20 cellular contexts compared by ENCODE assay signal in genomic region chr2:180572346-180572745, GRCh38.
DNase-seq lines count a peak whose midpoint lies in the region; ATAC-seq, FAIRE-seq and TF ChIP-seq lines count a peak whose summit lies in the region.
"Had no signal": no experiment of that assay in that cellular context is flagged by ENCODE, and none has a peak within 500 bp of the region (broad histone marks: within the 10 kb centered on the region; RNA-seq: fewer than 3 reads in every experiment).

No MANE protein-coding gene starts in this region.

- no peaks in the 10 kb centered on the region for H3K9me3 Mint-ChIP-seq in HFFc6
- H3K9me3 Mint-ChIP-seq in activated CD4-positive, alpha-beta memory T cell treated with anti-CD3 and anti-CD28 coated beads, Interleukin-2, amount 10 ng/mL, durations not matched to agents 7 days and 5 days = no peaks in the 10 kb centered on the region
- H3K9me3 Mint-ChIP-seq: CD8-positive, alpha-beta T cell had no signal

- H3K27ac Mint-ChIP-seq in HFFc6 = no peak overlapping the region
- H3K27ac Mint-ChIP-seq in activated CD4-positive, alpha-beta memory T cell treated with anti-CD3 and anti-CD28 coated beads, Interleukin-2, amount 10 ng/mL, durations not matched to agents 7 days and 5 days = no peak overlapping the region
- H3K27ac Mint-ChIP-seq: CD8-positive, alpha-beta T cell had no signal

- no peak for FAIRE-seq in bronchial epithelial cell (lab: Jason Lieb, UNC)
- FAIRE-seq: GM12878, GM18507, HepG2 had no signal

- TF ChIP-seq CTCF in AG10803 (conservative IDR thresholded peaks at IDR 0.05; ENCODE audit: low read length) (no peak), HFFc6 (IDR thresholded peaks at IDR 0.05) (no peak), bronchial epithelial cell (IDR thresholded peaks at IDR 0.05; ENCODE audit: insufficient read depth, low read length, severe bottlenecking) (no peak), foreskin fibroblast (IDR thresholded peaks at IDR 0.05; ENCODE audit: low read depth, low read length) (no peak)

- H3K36me3 ChIP-seq in bronchial epithelial cell (ENCODE audit: control insufficient read depth, insufficient read depth, low read length) = no peaks in the 10 kb centered on the region
- H3K36me3 ChIP-seq: BLaER1, SJSA1 had no signal

- H3K36me3 Mint-ChIP-seq in HFFc6 (ENCODE audit: low read depth) = no peaks in the 10 kb centered on the region
- H3K36me3 Mint-ChIP-seq in activated CD4-positive, alpha-beta memory T cell treated with anti-CD3 and anti-CD28 coated beads, Interleukin-2, amount 10 ng/mL, durations not matched to agents 7 days and 5 days (ENCODE audit: low read depth) = no peaks in the 10 kb centered on the region
- H3K36me3 Mint-ChIP-seq: CD8-positive, alpha-beta T cell had no signal

- ATAC-seq in HG03025 (IDR thresholded peaks at IDR 0.05; ENCODE audit: low FRiP score, unreplicated experiment) = no peak
- ATAC-seq: CD8-positive, alpha-beta T cell; GM12878; HepG2 had no signal

- POLR2A ChIA-PET in activated CD4-positive, alpha-beta memory T cell treated with anti-CD3 and anti-CD28 coated beads, Interleukin-2, amount 10 ng/mL, durations not matched to agents 7 days and 5 days (lab: Charles Lee) = no interaction called here

- H3K27me3 ChIP-seq in bronchial epithelial cell (ENCODE audit: control insufficient read depth, insufficient read depth, low read length) = no peaks in the 10 kb centered on the region
- H3K27me3 ChIP-seq: BLaER1, SJSA1 had no signal

- no peak overlapping the region for H3K4me3 Mint-ChIP-seq in HFFc6
- H3K4me3 Mint-ChIP-seq in activated CD4-positive, alpha-beta memory T cell treated with anti-CD3 and anti-CD28 coated beads, Interleukin-2, amount 10 ng/mL, durations not matched to agents 7 days and 5 days = no peak overlapping the region
- H3K4me3 Mint-ChIP-seq: CD8-positive, alpha-beta T cell had no signal

- DNase-seq in AG10803 (ENCODE audit: low read depth) = peak; percentile 38
- peak; percentile 15 for DNase-seq in HFFc6
- DNase-seq in bronchial epithelial cell (ENCODE audit: low read depth) = peak; percentile 78
- peak; percentile 39 to 66 for DNase-seq in foreskin fibroblast
- no peak for DNase-seq in activated CD4-positive, alpha-beta memory T cell treated with anti-CD3 and anti-CD28 coated beads, Interleukin-2, amount 10 ng/mL, durations not matched to agents 7 days and 5 days
- no peak for DNase-seq in mesenteric fat pad (ENCODE audit: low spot score)
- no peak for DNase-seq in T1000 (lab: John Stamatoyannopoulos, UW)
- DNase-seq: CD8-positive, alpha-beta T cell; DND-41; GDM1; NCI-H1105 treated with DMSO at 0.1 percent for 48 hours; NCI-H187; NCI-H748 treated with DMSO at 0.1 percent for 48 hours; OCI-M1 had no signal

- H3K27me3 Mint-ChIP-seq in HFFc6 (ENCODE audit: insufficient read depth) = no peaks in the 10 kb centered on the region; the same call in 1 of the 2 replicates
- peaks cover 1% of the 10 kb centered on the region for H3K27me3 Mint-ChIP-seq in activated CD4-positive, alpha-beta memory T cell treated with anti-CD3 and anti-CD28 coated beads, Interleukin-2, amount 10 ng/mL, durations not matched to agents 7 days and 5 days

- CTCF ChIA-PET in activated CD4-positive, alpha-beta memory T cell treated with anti-CD3 and anti-CD28 coated beads, Interleukin-2, amount 10 ng/mL, durations not matched to agents 7 days and 5 days (lab: Charles Lee) = no interaction called here

- H3K4me1 Mint-ChIP-seq in HFFc6 (ENCODE audit: low read depth) = peaks cover 52% of the 10 kb centered on the region
- H3K4me1 Mint-ChIP-seq in activated CD4-positive, alpha-beta memory T cell treated with anti-CD3 and anti-CD28 coated beads, Interleukin-2, amount 10 ng/mL, durations not matched to agents 7 days and 5 days = no peaks in the 10 kb centered on the region

- H3K4me3 ChIP-seq in AG10803 (ENCODE audit: low read length) = no peak overlapping the region
- H3K4me3 ChIP-seq in bronchial epithelial cell (ENCODE audit: low read depth, low read length) = no peak overlapping the region
- no peak overlapping the region for H3K4me3 ChIP-seq in foreskin fibroblast (ENCODE audit: low read depth in 1 of 2, low read length in 2 of 2)
- H3K4me3 ChIP-seq: BLaER1, GM12878, SJSA1 had no signal

Comparison
In these comparisons a context has a peak if more than half of its experiments do, and no peak if none do; other contexts are left out.
1. DNase-seq: peak in AG10803 (single experiment), HFFc6 (single experiment), bronchial epithelial cell (single experiment) and foreskin fibroblast (2 of 2); none in activated CD4-positive, alpha-beta memory T cell treated with anti-CD3 and anti-CD28 coated beads, Interleukin-2, amount 10 ng/mL, durations not matched to agents 7 days and 5 days (single experiment), mesenteric fat pad (single experiment) and T1000 (single experiment).